ENCODE assay signal across 10 cellular contexts in genomic region chr16:56626685-56627084, GRCh38. TPM values are rescaled to one million over a fixed set of nuclear protein-coding genes. Genes with fewer than 3 reads are reported as not detected.
A peak's percentile ranks its signal among the peaks of the same experiment; 100 is the strongest.
DNase-seq lines count a peak whose midpoint lies in the region; ATAC-seq and TF ChIP-seq lines count a peak whose summit lies in the region.
"Had no signal": no experiment of that assay in that cellular context is flagged by ENCODE, and none has a peak within 500 bp of the region (broad histone marks: within the 10 kb centered on the region; RNA-seq: fewer than 3 reads in every experiment).

No MANE protein-coding gene starts in this region.

- H3K36me3 ChIP-seq in Peyer's patch, result peaks cover 0 to 4% (median 0%) of the 10 kb centered on the region in 3 donors
- no peaks in the 10 kb centered on the region for H3K36me3 ChIP-seq in muscle layer of colon (ENCODE audit: insufficient read depth, low read length)

- no peaks in the 10 kb centered on the region for H3K27me3 ChIP-seq in Peyer's patch
- no peaks in the 10 kb centered on the region for H3K27me3 ChIP-seq in muscle layer of colon (ENCODE audit: control insufficient read depth in 1 of 2, insufficient read depth in 2 of 2, low read length in 2 of 2)

- TF ChIP-seq POLR2A in Peyer's patch (IDR thresholded peaks at IDR 0.05), result no peak

- no peak for ATAC-seq in GM19395 (IDR thresholded peaks at IDR 0.05; ENCODE audit: unreplicated experiment)
- ATAC-seq: stimulated activated naive B cell treated with anti-CD40 and anti-IgM and Interleukin-4, amounts not matched to agents 10 μg/mL and 1 μg/mL and 100 μg/mL, for 72 hours had no signal

- no peak for DNase-seq in Peyer's patch
- DNase-seq in epithelial cell of esophagus (ENCODE audit: low read depth), result no peak
- DNase-seq in cortex of kidney (lab: John Stamatoyannopoulos, UW), result no peak
- DNase-seq in T1000 (lab: John Stamatoyannopoulos, UW), result no peak
- DNase-seq in NCI-H2171 (lab: John Stamatoyannopoulos, UW), result no peak
- DNase-seq: CD4-positive, alpha-beta memory T cell; stimulated activated naive B cell treated with anti-CD40 and anti-IgM and Interleukin-4, amounts not matched to agents 10 μg/mL and 1 μg/mL and 100 μg/mL, for 72 hours had no signal

- H3K4me3 ChIP-seq in Peyer's patch (peak overlapping the region in 2 of 4 donors; percentile 66 to 71), epithelial cell of esophagus (ENCODE audit: low read length) (peak overlapping the region; percentile 87), muscle layer of colon (ENCODE audit: low read depth in 1 of 2, low read length in 2 of 2) (peak overlapping the region in 1 of 2 donors; percentile 87)

- TF ChIP-seq CTCF in 22Rv1 (IDR thresholded peaks at IDR 0.05), result no peak
- TF ChIP-seq CTCF in Peyer's patch (IDR thresholded peaks at IDR 0.05), result no peak
- no peak for TF ChIP-seq CTCF in epithelial cell of esophagus (IDR thresholded peaks at IDR 0.05; ENCODE audit: insufficient read depth, low read depth, low read length, missing control alignments)

- peak overlapping the region; percentile 46 for H3K27ac ChIP-seq in 22Rv1
- peak overlapping the region in 3 of 4 donors; percentile 63 to 94 (median 85) for H3K27ac ChIP-seq in Peyer's patch
- H3K27ac ChIP-seq in muscle layer of colon (ENCODE audit: low read depth, low read length), result peak overlapping the region; percentile 74

- H3K9ac ChIP-seq in muscle layer of colon (ENCODE audit: low read length), result peak overlapping the region; percentile 71

- H3K4me1 ChIP-seq in Peyer's patch, result peaks cover 0 to 8% (median 0%) of the 10 kb centered on the region in 4 donors
- H3K4me1 ChIP-seq in muscle layer of colon (ENCODE audit: insufficient read depth, low read length), result peaks cover 14% of the 10 kb centered on the region

- H3K9me3 ChIP-seq in Peyer's patch (no peaks in the 10 kb centered on the region), muscle layer of colon (ENCODE audit: low read length) (no peaks in the 10 kb centered on the region)

RNA-seq across cellular contexts. Expression of gene MT1E, which starts 1.1 kb away (rescaled TPM):
- total RNA-seq in Peyer's patch, result 1,000 to 10,000 TPM in 1 of 4 donors, 100 to 1,000 TPM in 1, 10 to 100 TPM in 2; 53.9 to 2,225 (median 195) TPM
- total RNA-seq: CD4-positive, alpha-beta memory T cell had no signal

RNA-seq across cellular contexts. Expression of gene MT1M, which starts 5.8 kb away (rescaled TPM):
- total RNA-seq in Peyer's patch, result 100 to 1,000 TPM in 1 of 4 donors, 10 to 100 TPM in 1, 1 to 10 TPM in 2; 3.5 to 252 (median 11.3) TPM
- total RNA-seq: CD4-positive, alpha-beta memory T cell had no signal

RNA-seq across cellular contexts. Expression of gene MT1A, which starts 11.8 kb away (rescaled TPM):
- total RNA-seq in Peyer's patch, result 100 to 1,000 TPM in 1 of 4 donors, not detected in 3; 102 TPM
- total RNA-seq: CD4-positive, alpha-beta memory T cell had no signal

RNA-seq across cellular contexts. Expression of gene MT2A, which starts 18.3 kb away (rescaled TPM):
- total RNA-seq in Peyer's patch, result 1,000 to 10,000 TPM in 1 of 4 donors, 100 to 1,000 TPM in 1, 10 to 100 TPM in 2; 33.2 to 1,072 (median 216) TPM

RNA-seq across cellular contexts. Expression of gene MT1B, which starts 25.0 kb away (rescaled TPM):
- 10 to 100 TPM in 1 of 4 donors, not detected in 3; 39.3 TPM for total RNA-seq in Peyer's patch
- total RNA-seq: CD4-positive, alpha-beta memory T cell had no signal
